Comparison of ENCODE assay signal across 16 cellular contexts in the genomic region with DNA sequence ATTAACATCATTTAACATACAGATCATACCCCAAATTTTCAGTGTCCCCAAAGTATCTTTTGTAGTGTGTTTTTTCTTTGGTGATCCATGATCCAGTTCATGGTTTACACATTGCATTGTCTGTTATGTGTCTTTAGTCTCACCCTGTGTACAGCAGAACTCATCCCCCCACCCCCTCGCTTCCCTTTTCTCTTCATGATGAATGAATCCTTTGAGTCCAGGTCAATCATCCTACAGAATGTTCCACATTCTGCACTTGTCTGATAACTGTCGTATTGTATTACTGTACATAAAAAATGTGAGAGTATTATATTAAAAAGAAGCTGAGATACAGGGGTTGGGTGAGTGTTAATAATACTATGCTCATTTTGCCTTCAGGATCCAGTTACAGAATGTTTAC. TPM values are rescaled to one million over a fixed set of nuclear protein-coding genes. Genes with fewer than 3 reads are reported as not detected.
A peak's percentile ranks its signal among the peaks of the same experiment; 100 is the strongest.
DNase-seq lines count a peak whose midpoint lies in the region; ATAC-seq and TF ChIP-seq lines count a peak whose summit lies in the region.
"Had no signal": no experiment of that assay in that cellular context is flagged by ENCODE, and none has a peak within 500 bp of the region (broad histone marks: within the 10 kb centered on the region; RNA-seq: fewer than 3 reads in every experiment).

No MANE protein-coding gene starts in this region.

- in situ Hi-C loops in SK-MEL-5 (cut with HindIII; ENCODE audit: low pct_unique_long_range_greater_than_20kb, low sequenced_read_pairs): no loop called here

- TF ChIP-seq CTCF in A673 (conservative IDR thresholded peaks at IDR 0.05; ENCODE audit: low read depth, low read length): no peak

- H3K36me3 ChIP-seq in A673 (ENCODE audit: insufficient read depth, low read length, poor library complexity, severe bottlenecking): no peaks in the 10 kb centered on the region

- ATAC-seq in GM18511 (IDR thresholded peaks at IDR 0.05; ENCODE audit: unreplicated experiment): no peak
- ATAC-seq: A549 had no signal

- no peaks in the 10 kb centered on the region for H3K27me3 ChIP-seq in A673 (replicated peaks; ENCODE audit: insufficient read depth, low read depth, low read length, poor library complexity)

- no TSS peak for BruUV-seq in A673 (replicated peaks; lab: Mats Ljungman, UMichigan)

- no peak overlapping the region for H3K4me3 ChIP-seq in A673 (ENCODE audit: low read depth, low read length, poor library complexity, severe bottlenecking)
- H3K4me3 ChIP-seq: A549, GM23248 had no signal

- intact Hi-C loops in A673 (cut with micrococcal nuclease; ENCODE audit: unreplicated experiment): loop anchor here (5.0 to 10.0 kb wide), 2 partner anchors 145 to 877 kb away; no protein-coding TSS in a partner anchor

- CTCF ChIA-PET in A673 (lab: Charles Lee): no interaction called here

- H3K27ac ChIP-seq in A673 (ENCODE audit: low read depth, low read length, poor library complexity, severe bottlenecking): no peak overlapping the region
- H3K27ac ChIP-seq: A549, GM23248 had no signal

- H3K9me3 ChIP-seq in A673 (ENCODE audit: low read depth, low read length, poor library complexity, severe bottlenecking): no peaks in the 10 kb centered on the region
- H3K9me3 ChIP-seq: A549, Caco-2 had no signal

- no peaks in the 10 kb centered on the region for H3K4me1 ChIP-seq in A673 (ENCODE audit: insufficient read depth, low read length, poor library complexity, severe bottlenecking)
- H3K4me1 ChIP-seq: Caco-2 had no signal

- POLR2A ChIA-PET in A673 (lab: Charles Lee; ENCODE audit: low non-redundant PET): no interaction called here

- DNase-seq in COLO829 (ENCODE audit: low spot score) (peak; percentile 86), SK-MEL-5 (ENCODE audit: low read depth, low spot score) (peak; percentile 92), medulla oblongata (ENCODE audit: extremely low spot score) (peak; percentile 10), NCI-H1417 treated with DMSO at 0.1 percent for 48 hours (lab: John Stamatoyannopoulos, UW) (no peak), A673 (ENCODE audit: low spot score) (no peak)
- DNase-seq: 8988T; C1 segment of cervical spinal cord; Caco-2; CD4-positive, alpha-beta memory T cell; DMS153; DND-41; GM23248; H7; HCEC 1CT had no signal

RNA-seq across cellular contexts. Expression of a gene that starts 14.6 kb away (rescaled TPM):
- total RNA-seq in SK-MEL-5 (2014; rRNA removed; shearing (Covaris generic)): 109 and 115 TPM in 2 replicates
- polyA plus RNA-seq in SK-MEL-5 (2015; cell fraction: cytosol; rRNA removed): 47.3 and 53.4 TPM in 2 replicates
- polyA plus RNA-seq in SK-MEL-5 (2015; cell fraction: nucleus; rRNA removed): 504 and 514 TPM in 2 replicates
- 57.0 and 61.5 TPM in 2 replicates for total RNA-seq in A673 (2021)

RNA-seq across cellular contexts. Expression of a gene that starts 59.2 kb away (rescaled TPM):
- total RNA-seq in SK-MEL-5 (2014; rRNA removed; shearing (Covaris generic)): 33.0 and 33.1 TPM in 2 replicates
- 13.1 and 20.3 TPM in 2 replicates for polyA plus RNA-seq in SK-MEL-5 (2015; cell fraction: cytosol; rRNA removed)
- 26.0 and 28.1 TPM in 2 replicates for polyA plus RNA-seq in SK-MEL-5 (2015; cell fraction: nucleus; rRNA removed)
- 28.1 and 32.4 TPM in 2 replicates for total RNA-seq in A673 (2021)

Comparison
In these comparisons a context has a peak if more than half of its experiments do, and no peak if none do; other contexts are left out.
1. DNase-seq: peak in COLO829 (single experiment), SK-MEL-5 (single experiment) and medulla oblongata (single experiment); none in NCI-H1417 treated with DMSO at 0.1 percent for 48 hours (single experiment) and A673 (single experiment).